Comparison of ENCODE assay signal across 21 cellular contexts in genomic region chr2:216862628-216863027, GRCh38.
DNase-seq lines count a peak whose midpoint lies in the region; ATAC-seq and TF ChIP-seq lines count a peak whose summit lies in the region.
"Had no signal": no experiment of that assay in that cellular context is flagged by ENCODE, and none has a peak within 500 bp of the region (broad histone marks: within the 10 kb centered on the region; RNA-seq: fewer than 3 reads in every experiment).

No MANE protein-coding gene starts in this region.

- H3K4me1 Mint-ChIP-seq in nephron = peaks cover 50% of the 10 kb centered on the region
- H3K4me1 Mint-ChIP-seq in activated naive CD4-positive, alpha-beta T cell treated with anti-CD3 and anti-CD28 coated beads, Interleukin-2, amount 10 ng/mL, durations not matched to agents 7 days and 5 days = peaks cover 34% of the 10 kb centered on the region

- CTCF ChIA-PET in activated naive CD4-positive, alpha-beta T cell treated with anti-CD3 and anti-CD28 coated beads, Interleukin-2, amount 10 ng/mL, durations not matched to agents 7 days and 5 days (lab: Charles Lee) = no interaction called here

- no peak for ATAC-seq in HG03469 (IDR thresholded peaks at IDR 0.05; ENCODE audit: unreplicated experiment)
- no peak for ATAC-seq in HG03025 (IDR thresholded peaks at IDR 0.05; ENCODE audit: low FRiP score, unreplicated experiment)
- ATAC-seq: GM12878 had no signal

- no peak for TF ChIP-seq CTCF in nephron (IDR thresholded peaks at IDR 0.05; ENCODE audit: unreplicated experiment in 3 of 3)

- H3K27ac Mint-ChIP-seq in nephron = peak overlapping the region in 2 of 3 experiments; percentile 20 to 65
- H3K27ac Mint-ChIP-seq in activated naive CD4-positive, alpha-beta T cell treated with anti-CD3 and anti-CD28 coated beads, Interleukin-2, amount 10 ng/mL, durations not matched to agents 7 days and 5 days = no peak overlapping the region
- H3K27ac Mint-ChIP-seq: H9, HFFc6 had no signal

- peaks cover 13% of the 10 kb centered on the region for H3K27me3 Mint-ChIP-seq in nephron (ENCODE audit: low read depth)
- H3K27me3 Mint-ChIP-seq in activated naive CD4-positive, alpha-beta T cell treated with anti-CD3 and anti-CD28 coated beads, Interleukin-2, amount 10 ng/mL, durations not matched to agents 7 days and 5 days = peaks cover 20% of the 10 kb centered on the region

- DNase-seq in DMS53 (lab: John Stamatoyannopoulos, UW) (peak; percentile 32), DMS53 treated with DMSO at 0.1 percent for 48 hours (lab: John Stamatoyannopoulos, UW; ENCODE audit: unreplicated experiment) (no peak), HuH-7 (ENCODE audit: low spot score) (peak; percentile 20), NCI-H69 (lab: John Stamatoyannopoulos, UW) (peak; percentile 62)
- DNase-seq in activated naive CD4-positive, alpha-beta T cell treated with anti-CD3 and anti-CD28 coated beads, Interleukin-2, amount 10 ng/mL, durations not matched to agents 7 days and 5 days = no peak
- DNase-seq: 8988T; CD8-positive, alpha-beta memory T cell; DND-41; GM23248; H9; HFFc6; NCI-H1436; NCI-H2029; NCI-H446; Right ventricle myocardium superior; T1000 had no signal

- no peak overlapping the region for H3K4me3 Mint-ChIP-seq in nephron
- no peak overlapping the region for H3K4me3 Mint-ChIP-seq in activated naive CD4-positive, alpha-beta T cell treated with anti-CD3 and anti-CD28 coated beads, Interleukin-2, amount 10 ng/mL, durations not matched to agents 7 days and 5 days
- H3K4me3 Mint-ChIP-seq: CD8-positive, alpha-beta memory T cell; H9; HFFc6; T-helper 1 cell treated with Interleukin-12 subunit alpha and Interleukin-12 subunit beta and Interleukin-4 antibody, amounts not matched to agents 30 μg/mL and 1 μg/mL, for 36 hours had no signal

- H3K9me3 Mint-ChIP-seq in nephron = peaks cover 11% of the 10 kb centered on the region
- H3K9me3 Mint-ChIP-seq in activated naive CD4-positive, alpha-beta T cell treated with anti-CD3 and anti-CD28 coated beads, Interleukin-2, amount 10 ng/mL, durations not matched to agents 7 days and 5 days = no peaks in the 10 kb centered on the region
- H3K9me3 Mint-ChIP-seq: CD8-positive, alpha-beta memory T cell; HFFc6; T-helper 1 cell treated with Interleukin-12 subunit alpha and Interleukin-12 subunit beta and Interleukin-4 antibody, amounts not matched to agents 30 μg/mL and 1 μg/mL, for 36 hours had no signal

- H3K36me3 Mint-ChIP-seq in nephron (ENCODE audit: low read depth) = no peaks in the 10 kb centered on the region
- no peaks in the 10 kb centered on the region for H3K36me3 Mint-ChIP-seq in activated naive CD4-positive, alpha-beta T cell treated with anti-CD3 and anti-CD28 coated beads, Interleukin-2, amount 10 ng/mL, durations not matched to agents 7 days and 5 days
- H3K36me3 Mint-ChIP-seq: CD8-positive, alpha-beta memory T cell had no signal

Comparison
In these comparisons a context has a peak if more than half of its experiments do, and no peak if none do; other contexts are left out.
1. DNase-seq: peak in DMS53 (single experiment), HuH-7 (single experiment) and NCI-H69 (single experiment); none in DMS53 treated with DMSO at 0.1 percent for 48 hours (single experiment) and activated naive CD4-positive, alpha-beta T cell treated with anti-CD3 and anti-CD28 coated beads, Interleukin-2, amount 10 ng/mL, durations not matched to agents 7 days and 5 days (single experiment).